ENCODE assay signal across 8 cellular contexts in genomic region chr17:44065668-44066203, GRCh38. TPM values are rescaled to one million over a fixed set of nuclear protein-coding genes. Genes with fewer than 3 reads are reported as not detected.
DNase-seq lines count a peak whose midpoint lies in the region; ATAC-seq and TF ChIP-seq lines count a peak whose summit lies in the region.

No MANE protein-coding gene starts in this region.

- H3K9me3 ChIP-seq in SJCRH30 (replicated peaks) (no peaks in the 10 kb centered on the region), duodenal mucosa (ENCODE audit: control insufficient read depth in 1 of 2, low read length in 2 of 2) (no peaks in the 10 kb centered on the region)

- H3K4me1 ChIP-seq in SJCRH30 (no peaks in the 10 kb centered on the region), duodenal mucosa (ENCODE audit: control insufficient read depth in 1 of 2, insufficient read depth in 2 of 2, low read length in 2 of 2) (peaks cover 10 to 25% of the 10 kb centered on the region in 2 donors)

- peaks cover 30% of the 10 kb centered on the region for H3K36me3 ChIP-seq in SJCRH30
- H3K36me3 ChIP-seq in duodenal mucosa (ENCODE audit: control insufficient read depth in 1 of 2, insufficient read depth in 2 of 2, low read length in 2 of 2), result peaks cover 1 to 23% of the 10 kb centered on the region in 2 donors

- peak overlapping the region; percentile 88 for H3K27ac ChIP-seq in SJCRH30
- H3K27ac ChIP-seq in duodenal mucosa (ENCODE audit: low read depth, low read length), result peak overlapping the region; percentile 83

- H3K4me1 Mint-ChIP-seq in naive thymus-derived CD8-positive, alpha-beta T cell, result peaks cover 24 to 57% (median 53%) of the 10 kb centered on the region in 4 donors

- POLR2A ChIA-PET in naive thymus-derived CD8-positive, alpha-beta T cell (lab: Charles Lee), result interaction anchor here (0.6 to 1.3 kb wide), 6 partner anchors 9 to 1320 kb away, joined by 3 to 5 read pairs (median 3); partner anchors contain the start of genes GPATCH8, HDAC5 and TMEM101

- H3K9me3 Mint-ChIP-seq in naive thymus-derived CD8-positive, alpha-beta T cell, result no peaks in the 10 kb centered on the region

- peak overlapping the region; percentile 74 to 82 for H3K9ac ChIP-seq in duodenal mucosa (ENCODE audit: low read depth in 1 of 2, low read length in 2 of 2)

- no peak for ATAC-seq in naive thymus-derived CD8-positive, alpha-beta T cell
- ATAC-seq in HG03378 (IDR thresholded peaks at IDR 0.05; ENCODE audit: unreplicated experiment), result no peak
- no peak for ATAC-seq in HG02588 (IDR thresholded peaks at IDR 0.05; ENCODE audit: unreplicated experiment)

- no peaks in the 10 kb centered on the region for H3K27me3 Mint-ChIP-seq in naive thymus-derived CD8-positive, alpha-beta T cell

- H3K27ac Mint-ChIP-seq in naive thymus-derived CD8-positive, alpha-beta T cell, result peak overlapping the region; percentile 87 to 99 (median 94)

- TF ChIP-seq CTCF in GM12865 (IDR thresholded peaks at IDR 0.05; ENCODE audit: insufficient read depth, low read depth, low read length, missing control alignments), result no peak

- peak; percentile 32 for DNase-seq in GM12865 (ENCODE audit: low read depth)
- no peak for DNase-seq in SJCRH30
- peak in 4 of 10 donors; percentile 9 to 28 (median 20) for DNase-seq in naive thymus-derived CD8-positive, alpha-beta T cell
- DNase-seq in HuH-7.5 (ENCODE audit: low spot score), result no peak
- no peak for DNase-seq in GOT3 (lab: John Stamatoyannopoulos, UW)

- H3K36me3 Mint-ChIP-seq in naive thymus-derived CD8-positive, alpha-beta T cell, result peaks cover 0 to 37% (median 8%) of the 10 kb centered on the region in 3 donors

- H3K4me3 ChIP-seq in GM12865 (ENCODE audit: low read depth, low read length), result peak overlapping the region; percentile 75
- H3K4me3 ChIP-seq in SJCRH30, result peak overlapping the region; percentile 80
- peak overlapping the region; percentile 72 to 96 for H3K4me3 ChIP-seq in duodenal mucosa (ENCODE audit: low read depth in 1 of 2, low read length in 2 of 2)

- H3K27me3 ChIP-seq in SJCRH30 (no peaks in the 10 kb centered on the region), duodenal mucosa (ENCODE audit: control insufficient read depth in 1 of 2, insufficient read depth in 2 of 2, low read length in 2 of 2) (no peaks in the 10 kb centered on the region)

- H3K4me3 Mint-ChIP-seq in naive thymus-derived CD8-positive, alpha-beta T cell, result peak overlapping the region; percentile 86 to 97 (median 95)

RNA-seq across cellular contexts. Expression of gene LSM12, which starts 0.7 kb away (rescaled TPM):
- 90.8 and 95.6 TPM in 2 replicates for total RNA-seq in SJCRH30 (2014; rRNA removed; shearing (Covaris generic))
- 10 to 100 TPM; 33.3 to 36.0 TPM for total RNA-seq in naive thymus-derived CD8-positive, alpha-beta T cell
- 10 to 100 TPM; 63.4 to 82.6 (median 66.7) TPM for polyA plus RNA-seq in naive thymus-derived CD8-positive, alpha-beta T cell

RNA-seq across cellular contexts. Expression of gene G6PC3, which starts 4.8 kb away (rescaled TPM):
- 34.6 and 37.3 TPM in 2 replicates for total RNA-seq in SJCRH30 (2014; rRNA removed; shearing (Covaris generic))
- 10 to 100 TPM; 15.0 to 19.1 TPM for total RNA-seq in naive thymus-derived CD8-positive, alpha-beta T cell
- polyA plus RNA-seq in naive thymus-derived CD8-positive, alpha-beta T cell, result 10 to 100 TPM; 25.5 to 31.3 (median 26.6) TPM

RNA-seq across cellular contexts. Expression of gene TMEM101, which starts 51.0 kb away (rescaled TPM):
- total RNA-seq in SJCRH30 (2014; rRNA removed; shearing (Covaris generic)), result 35.3 and 39.8 TPM in 2 replicates
- 10 to 100 TPM; 26.8 to 27.6 TPM for total RNA-seq in naive thymus-derived CD8-positive, alpha-beta T cell
- 10 to 100 TPM; 23.6 to 28.8 (median 27.1) TPM for polyA plus RNA-seq in naive thymus-derived CD8-positive, alpha-beta T cell

RNA-seq across cellular contexts. Expression of gene HDAC5, which starts 57.7 kb away (rescaled TPM):
- 96.4 and 103 TPM in 2 replicates for total RNA-seq in SJCRH30 (2014; rRNA removed; shearing (Covaris generic))
- 10 to 100 TPM; 71.1 to 73.8 TPM for total RNA-seq in naive thymus-derived CD8-positive, alpha-beta T cell
- 10 to 100 TPM; 25.3 to 41.8 (median 27.2) TPM for polyA plus RNA-seq in naive thymus-derived CD8-positive, alpha-beta T cell
